Comparison of ENCODE assay signal across 11 cellular contexts in the genomic region with DNA sequence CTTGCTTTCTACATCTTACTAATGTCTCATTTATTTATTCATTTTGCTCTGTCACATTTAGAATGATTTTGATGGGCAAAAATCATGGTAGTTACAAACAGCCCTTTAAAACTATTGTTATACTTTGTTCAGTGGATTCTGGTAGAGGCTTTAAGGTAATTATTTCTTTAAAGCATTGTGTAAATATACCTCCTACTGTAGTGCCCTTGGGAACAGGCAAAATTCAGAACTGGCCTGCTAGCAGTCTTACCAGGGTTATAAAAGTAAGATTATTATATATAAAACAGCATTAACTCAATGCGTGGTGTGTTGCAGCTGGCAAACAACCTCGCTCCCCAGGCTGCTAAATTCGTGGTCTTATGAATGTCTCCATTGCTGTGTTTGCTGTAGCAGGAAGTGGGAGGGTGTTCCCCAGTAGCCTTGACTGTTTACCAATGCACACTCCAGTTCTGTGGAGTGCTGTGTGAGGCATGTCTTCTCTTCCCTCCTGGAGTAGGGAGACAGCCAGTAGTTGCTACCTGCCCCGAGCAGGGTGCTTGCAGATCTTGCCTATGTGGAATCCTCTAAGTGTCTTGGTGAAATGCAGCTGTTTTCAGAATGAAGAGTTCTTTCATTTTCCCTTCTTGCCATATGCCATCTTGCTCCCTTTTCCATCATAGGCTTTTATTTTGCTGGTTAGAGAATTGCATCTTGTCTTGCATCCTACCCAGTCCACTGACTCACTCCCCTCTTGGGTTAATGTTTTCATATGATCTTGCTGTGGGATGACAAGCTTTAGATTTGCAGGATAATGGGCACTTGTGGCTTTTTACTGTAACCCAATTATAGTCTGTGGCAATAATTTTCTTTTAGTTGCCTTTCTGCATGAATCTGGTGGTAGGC. TPM values are rescaled to one million over a fixed set of nuclear protein-coding genes. Genes with fewer than 3 reads are reported as not detected.
DNase-seq lines count a peak whose midpoint lies in the region; ATAC-seq and TF ChIP-seq lines count a peak whose summit lies in the region.
"Had no signal": no experiment of that assay in that cellular context is flagged by ENCODE, and none has a peak within 500 bp of the region (broad histone marks: within the 10 kb centered on the region; RNA-seq: fewer than 3 reads in every experiment).

No MANE protein-coding gene starts in this region.

- H3K9me2 ChIP-seq in PC-9 (ENCODE audit: insufficient read depth), result no peaks in the 10 kb centered on the region

- no peak for TF ChIP-seq CTCF in neutrophil (IDR thresholded peaks at IDR 0.05)
- no peak for TF ChIP-seq CTCF in PC-9 (conservative IDR thresholded peaks at IDR 0.05)
- no peak for TF ChIP-seq CTCF in GM13976 (IDR thresholded peaks at IDR 0.05; ENCODE audit: borderline replicate concordance, control extremely low read depth, extremely low read depth, insufficient read depth, missing control alignments)

- H3K9me3 ChIP-seq in neutrophil, result no peaks in the 10 kb centered on the region
- no peaks in the 10 kb centered on the region for H3K9me3 ChIP-seq in PC-9 (ENCODE audit: insufficient read depth, low read depth)
- H3K9me3 ChIP-seq: right atrium auricular region had no signal

- H3K27ac ChIP-seq in neutrophil, result peak overlapping the region; percentile 10
- H3K27ac ChIP-seq in PC-9, result no peak overlapping the region
- H3K27ac ChIP-seq: right atrium auricular region had no signal

- H3K27me3 ChIP-seq in neutrophil, result no peaks in the 10 kb centered on the region
- no peaks in the 10 kb centered on the region for H3K27me3 ChIP-seq in PC-9 (ENCODE audit: insufficient read depth, low read depth)
- H3K27me3 ChIP-seq: right atrium auricular region had no signal

- POLR2A ChIA-PET in PC-9 (lab: Charles Lee; ENCODE audit: unreplicated experiment), result no interaction called here

- H3K27ac Mint-ChIP-seq in activated naive CD4-positive, alpha-beta T cell treated with anti-CD3 and anti-CD28 coated beads, Interleukin-2, amount 50 U/mL, for 24 hours, result peak overlapping the region; percentile 52

- 0 out of 2 replicates have a peak, but pooled peaks cover 2% of the 10 kb centered on the region for H4K20me1 ChIP-seq in PC-9 (ENCODE audit: insufficient read depth)

- no peaks in the 10 kb centered on the region for H3K4me1 ChIP-seq in neutrophil (ENCODE audit: control insufficient read depth in 1 of 2, insufficient read depth in 1 of 2, low read depth in 1 of 2, low read length in 1 of 2)
- H3K4me1 ChIP-seq in PC-9 (replicated peaks; ENCODE audit: insufficient read depth), result no peaks in the 10 kb centered on the region

- H3K36me3 Mint-ChIP-seq in activated naive CD4-positive, alpha-beta T cell treated with anti-CD3 and anti-CD28 coated beads, Interleukin-2, amount 50 U/mL, for 24 hours, result peaks cover 18% of the 10 kb centered on the region

- no peak overlapping the region for H2AFZ ChIP-seq in PC-9

- in situ Hi-C loops in GM13976 (cut with MboI; ENCODE audit: low sequenced_read_pairs, unreplicated experiment), result no loop called here

- peak overlapping the region; percentile 74 for H3K4me3 Mint-ChIP-seq in activated naive CD4-positive, alpha-beta T cell treated with anti-CD3 and anti-CD28 coated beads, Interleukin-2, amount 50 U/mL, for 24 hours

- no TSS peak for BruUV-seq in PC-9 (replicated peaks; lab: Mats Ljungman, UMichigan)

- peaks cover 93% of the 10 kb centered on the region for H3K36me3 ChIP-seq in neutrophil
- peaks cover 8% of the 10 kb centered on the region; the same call in 1 of the 2 replicates for H3K36me3 ChIP-seq in PC-9 (ENCODE audit: low read depth)

- intact Hi-C loops in PC-9 (cut with micrococcal nuclease; ENCODE audit: unreplicated experiment), result no loop called here

- no peaks in the 10 kb centered on the region for H3K27me3 Mint-ChIP-seq in activated naive CD4-positive, alpha-beta T cell treated with anti-CD3 and anti-CD28 coated beads, Interleukin-2, amount 50 U/mL, for 24 hours

- CTCF ChIA-PET in PC-9 (lab: Charles Lee), result no interaction called here

- no peaks in the 10 kb centered on the region for H3K79me2 ChIP-seq in PC-9 (ENCODE audit: low read depth)

- peaks cover 64% of the 10 kb centered on the region for H3K4me1 Mint-ChIP-seq in activated naive CD4-positive, alpha-beta T cell treated with anti-CD3 and anti-CD28 coated beads, Interleukin-2, amount 50 U/mL, for 24 hours

- H3F3A ChIP-seq in PC-9 (ENCODE audit: insufficient read depth, low read depth), result no peaks in the 10 kb centered on the region

- no peaks in the 10 kb centered on the region for H3K9me3 Mint-ChIP-seq in activated naive CD4-positive, alpha-beta T cell treated with anti-CD3 and anti-CD28 coated beads, Interleukin-2, amount 50 U/mL, for 24 hours

- H3K4me2 ChIP-seq in PC-9, result no peak overlapping the region

- ATAC-seq in GM21717 (IDR thresholded peaks at IDR 0.05; ENCODE audit: unreplicated experiment), result no peak

- no peak overlapping the region for H3K4me3 ChIP-seq in neutrophil (ENCODE audit: low read depth in 1 of 2, low read length in 1 of 2)
- H3K4me3 ChIP-seq in PC-9, result no peak overlapping the region
- H3K4me3 ChIP-seq: right atrium auricular region had no signal

- DNase-seq in NCI-H2196 (lab: John Stamatoyannopoulos, UW; ENCODE audit: unreplicated experiment) (peak; percentile 0), NCI-H2196 treated with DMSO at 0.1 percent for 48 hours (lab: John Stamatoyannopoulos, UW; ENCODE audit: unreplicated experiment) (no peak), M059J (ENCODE audit: low read depth) (peak; percentile 32), PC-9 (no peak), GM13976 (ENCODE audit: low spot score) (no peak)
- DNase-seq: activated CD4-positive, CD25-positive, alpha-beta regulatory T cell; OCI-M1 had no signal

RNA-seq across cellular contexts. Expression of a gene that starts 45.3 kb away (rescaled TPM):
- 41.4 and 67.8 TPM in 2 replicates for total RNA-seq in M059J (2014; rRNA removed; shearing (Covaris generic))
- 50.9 and 53.1 TPM in 2 replicates for total RNA-seq in PC-9 (2021)

Comparison
In these comparisons a context has a peak if more than half of its experiments do, and no peak if none do; other contexts are left out.
1. DNase-seq: peak in NCI-H2196 (single experiment) and M059J (single experiment); none in NCI-H2196 treated with DMSO at 0.1 percent for 48 hours (single experiment), PC-9 (0 of 2) and GM13976 (single experiment).